15 cellular contexts compared by ENCODE assay signal in the genomic region with DNA sequence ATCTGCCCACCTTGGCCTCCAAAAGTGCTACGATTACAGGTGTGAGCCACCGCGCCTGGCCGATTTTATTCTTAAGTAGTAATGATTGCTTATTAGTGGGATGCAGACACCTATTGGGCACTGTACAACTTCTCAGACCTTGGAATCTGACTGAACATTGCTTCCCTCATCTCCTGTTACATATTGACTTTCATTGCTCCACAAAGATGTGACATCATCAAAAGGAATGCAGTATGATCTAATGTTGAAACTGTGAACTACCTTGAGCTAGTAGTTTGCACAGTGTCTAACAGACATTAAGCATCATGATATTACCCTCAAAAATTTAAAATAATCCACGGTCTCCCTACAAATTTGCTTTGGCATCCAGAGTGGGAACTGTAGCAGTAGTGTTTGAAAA.
DNase-seq lines count a peak whose midpoint lies in the region; ATAC-seq and TF ChIP-seq lines count a peak whose summit lies in the region.
"Had no signal": no experiment of that assay in that cellular context is flagged by ENCODE, and none has a peak within 500 bp of the region (broad histone marks: within the 10 kb centered on the region; RNA-seq: fewer than 3 reads in every experiment).

No MANE protein-coding gene starts in this region.

- no peaks in the 10 kb centered on the region for H3K9me3 ChIP-seq in AG04450 (ENCODE audit: control insufficient read depth, insufficient read depth, low read length)
- H3K9me3 ChIP-seq: Peyer's patch, tibial artery had no signal

- intact Hi-C loops in lower leg skin (cut with DNase I; ENCODE audit: low total_unique reads): no loop called here

- H3K27me3 ChIP-seq in AG04450 (ENCODE audit: control insufficient read depth, insufficient read depth, low read length): no peaks in the 10 kb centered on the region
- H3K27me3 ChIP-seq: Peyer's patch, tibial artery had no signal

- H3K27ac ChIP-seq in AG04450 (ENCODE audit: low read depth, low read length): no peak overlapping the region
- H3K27ac ChIP-seq: HL-60, Peyer's patch, tibial artery had no signal

- POLR2A ChIA-PET in AG04450 (lab: Yijun Ruan, JAX): interaction anchor here (0.6 to 1.2 kb wide), 2 partner anchors 10 to 59 kb away, joined by 3 to 8 read pairs; no protein-coding TSS in a partner anchor

- WGBS in lower leg skin, 2 donors: 93 to 95% methylated on average over 5 of the region's 5 CpGs

- CTCF ChIA-PET in AG04450 (lab: Charles Lee): no interaction called here

- ATAC-seq in HG03045 (IDR thresholded peaks at IDR 0.05; ENCODE audit: unreplicated experiment): no peak

- H3K4me3 ChIP-seq in AG04450 (ENCODE audit: low read depth, low read length) (no peak overlapping the region), astrocyte of the cerebellum (ENCODE audit: low read depth, low read length) (no peak overlapping the region), lower leg skin (ENCODE audit: low read depth, poor library complexity, severe bottlenecking) (no peak overlapping the region)
- H3K4me3 ChIP-seq: Peyer's patch, tibial artery had no signal

- in situ Hi-C loops in astrocyte of the cerebellum (cut with HindIII; ENCODE audit: low sequenced_read_pairs): no loop called here

- no peak for TF ChIP-seq POLR2A in lower leg skin (IDR thresholded peaks at IDR 0.05)

- TF ChIP-seq CTCF in AG04450 (IDR thresholded peaks at IDR 0.05; ENCODE audit: low read depth, low read length): no peak
- no peak for TF ChIP-seq CTCF in astrocyte of the cerebellum (IDR thresholded peaks at IDR 0.05; ENCODE audit: low read depth, low read length, missing control alignments)
- TF ChIP-seq CTCF in lower leg skin (IDR thresholded peaks at IDR 0.05): no peak

- DNase-seq in AG04450 (ENCODE audit: low read depth, low spot score) (peak; percentile 8), HT1080 (ENCODE audit: low read depth) (peak; percentile 41), astrocyte of the cerebellum (ENCODE audit: low read depth) (peak; percentile 34), iris pigment epithelial cell (ENCODE audit: low read depth) (peak; percentile 85), HK-2 (ENCODE audit: unreplicated experiment) (no peak), lower leg skin (ENCODE audit: low spot score in 2 of 2) (no peak), NCI-H510A (lab: John Stamatoyannopoulos, UW) (no peak)
- DNase-seq: activated CD4-positive, alpha-beta memory T cell treated with anti-CD3 and anti-CD28 coated beads for 36 hours; activated effector memory CD4-positive, alpha-beta T cell treated with Interleukin-2 at 50 U/mL for 16 hours; caudate nucleus; Peyer's patch; T-helper 9 cell; tibial artery had no signal

Comparison
In these comparisons a context has a peak if more than half of its experiments do, and no peak if none do; other contexts are left out.
1. DNase-seq: peak in AG04450 (single experiment), HT1080 (single experiment), astrocyte of the cerebellum (single experiment) and iris pigment epithelial cell (single experiment); none in HK-2 (single experiment), lower leg skin (0 of 2) and NCI-H510A (single experiment).